In the genomic region with DNA sequence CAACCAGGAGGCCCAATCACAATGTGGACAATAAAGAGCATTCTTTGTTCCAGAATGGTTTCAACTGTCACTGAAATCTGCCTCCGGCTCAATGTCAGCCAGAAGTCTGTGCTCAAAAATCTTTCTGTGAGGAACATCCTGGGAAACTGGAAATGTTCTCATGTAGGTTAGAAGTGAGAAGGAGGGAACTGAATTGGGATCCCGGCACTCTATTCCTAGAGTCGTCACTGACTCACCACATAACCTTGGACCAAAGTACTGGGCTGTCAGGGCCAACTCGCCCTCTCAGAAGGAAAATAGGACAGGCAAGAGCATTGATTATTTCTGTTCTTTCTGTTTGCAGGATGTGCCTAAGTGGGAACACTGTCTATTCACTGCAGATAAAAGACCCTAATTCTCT, we compare ENCODE assay signal across 19 cellular contexts.
"Had no signal": no experiment of that assay in that cellular context is flagged by ENCODE, and none has a peak within 500 bp of the region (broad histone marks: within the 10 kb centered on the region; RNA-seq: fewer than 3 reads in every experiment).

No MANE protein-coding gene starts in this region.

- H3K36me3 ChIP-seq: left ventricle myocardium inferior, vagina had no signal

- H3K9me3 ChIP-seq: left ventricle myocardium inferior, vagina had no signal

- H3K27me3 ChIP-seq: vagina had no signal

- H3K79me2 ChIP-seq: parathyroid adenoma had no signal

- H2AFZ ChIP-seq: parathyroid adenoma had no signal

- H3K27ac ChIP-seq: left ventricle myocardium inferior, parathyroid adenoma, vagina had no signal

- DNase-seq: activated CD4-positive, alpha-beta T cell treated with anti-CD3 and anti-CD28 coated beads, Interleukin-2, amount 10 ng/mL, durations not matched to agents 24 days and 14 days; activated CD4-positive, CD25-positive, alpha-beta regulatory T cell; activated CD8-positive, alpha-beta T cell treated with anti-CD3 and anti-CD28 coated beads for 36 hours; activated naive CD4-positive, alpha-beta T cell treated with anti-CD3 and anti-CD28 coated beads for 36 hours; activated naive CD8-positive, alpha-beta T cell treated with anti-CD3 and anti-CD28 coated beads, Interleukin-2, amount 50 U/mL, for 24 hours; activated T-cell treated with anti-CD3 and anti-CD28 coated beads, Interleukin-2, amount 50 U/mL, for 4 hours; dermis blood vessel endothelial cell; effector memory CD8-positive, alpha-beta T cell; foreskin melanocyte; left ventricle myocardium inferior; mammary epithelial cell; natural killer cell; stimulated activated CD4-positive, alpha-beta T cell treated with anti-CD3 and anti-CD28 coated beads, Interleukin-2, amount 100 ng/mL, for 24 hours; stimulated activated naive CD8-positive, alpha-beta T cell treated with anti-CD3 and anti-CD28 coated beads, Interleukin-15, Interleukin-2, amounts not matched to agents 100 U/mL and 50 U/mL, for 24 hours; T-helper 1 cell; T-helper 9 cell; trophoblast cell had no signal

- H3K4me3 ChIP-seq: left ventricle myocardium inferior, vagina had no signal

- H3K4me1 ChIP-seq: left ventricle myocardium inferior, vagina had no signal

- ATAC-seq: activated CD8-positive, alpha-beta T cell treated with anti-CD3 and anti-CD28 coated beads for 36 hours; activated naive CD8-positive, alpha-beta T cell treated with anti-CD3 and anti-CD28 coated beads, Interleukin-2, amount 50 U/mL, for 24 hours; activated T-cell treated with anti-CD3 and anti-CD28 coated beads, Interleukin-2, amount 50 U/mL, for 4 hours; effector memory CD8-positive, alpha-beta T cell; natural killer cell; stimulated activated naive CD8-positive, alpha-beta T cell treated with anti-CD3 and anti-CD28 coated beads, Interleukin-15, Interleukin-2, amounts not matched to agents 100 U/mL and 50 U/mL, for 24 hours had no signal

- H3K9ac ChIP-seq: parathyroid adenoma had no signal
